In genomic region chr7:77112719-77113306, GRCh38 we compare ENCODE assay signal across 8 cellular contexts. TPM values are rescaled to one million over a fixed set of nuclear protein-coding genes. Genes with fewer than 3 reads are reported as not detected.
A peak's percentile ranks its signal among the peaks of the same experiment; 100 is the strongest.
DNase-seq lines count a peak whose midpoint lies in the region; ATAC-seq, FAIRE-seq and TF ChIP-seq lines count a peak whose summit lies in the region.
"Not testable (repeated sequence)": the region's sequence is repeated elsewhere in the genome, so short reads cannot be mapped to it uniquely, and the experiment has no call there.

No MANE protein-coding gene starts in this region.

- not testable (repeated sequence) for H3K27me3 Mint-ChIP-seq in T-helper 17 cell; immature natural killer cell (ENCODE audit: low read depth in 3 of 3); neural progenitor cell (ENCODE audit: insufficient read depth, low read depth)

- not testable (repeated sequence) for H3K23me2 ChIP-seq in H1 (ENCODE audit: low read depth, low read length)

- not testable (repeated sequence) for H3K23ac ChIP-seq in H1 (ENCODE audit: insufficient read length)

- not testable (repeated sequence) for H3K4me3 Mint-ChIP-seq in T-helper 17 cell, immature natural killer cell, neural progenitor cell

- DNase-seq in DMS79 treated with DMSO at 0.1 percent for 48 hours (lab: John Stamatoyannopoulos, UW) (peak; percentile 9), KBM-7 (peak; percentile 45), NCI-H2196 (lab: John Stamatoyannopoulos, UW; ENCODE audit: unreplicated experiment) (peak; percentile 6), immature natural killer cell (peak in 2 of 3 donors; percentile 19 to 29)
- DNase-seq in T-helper 17 cell; H1 (ENCODE audit: low read depth in 1 of 2, low spot score in 2 of 2); neural progenitor cell (ENCODE audit: low spot score): not testable (repeated sequence)

- H2AFZ ChIP-seq in H1 (ENCODE audit: low read length); neural progenitor cell (replicated peaks): not testable (repeated sequence)

- POLR2A ChIA-PET in H1 (lab: Charles Lee; ENCODE audit: partially characterized antibody) = not testable (repeated sequence)

- not testable (repeated sequence) for TF ChIP-seq POLR2A in H1 (IDR thresholded peaks at IDR 0.05; ENCODE audit: control extremely low read depth in 1 of 2, low read depth in 2 of 2, low read length in 2 of 2)

- H3K79me2 ChIP-seq in H1 (ENCODE audit: control insufficient read depth in 1 of 2, insufficient read depth in 2 of 2, low read length in 2 of 2); neural progenitor cell (ENCODE audit: low read depth): not testable (repeated sequence)

- not testable (repeated sequence) for H3K36me3 Mint-ChIP-seq in T-helper 17 cell (ENCODE audit: low read depth); immature natural killer cell; neural progenitor cell

- H3K27ac Mint-ChIP-seq in T-helper 17 cell, immature natural killer cell, neural progenitor cell: not testable (repeated sequence)

- not testable (repeated sequence) for H3F3A ChIP-seq in neural progenitor cell (ENCODE audit: low read depth)

- TF ChIP-seq EP300 in H1 (IDR thresholded peaks at IDR 0.05; ENCODE audit: borderline replicate concordance in 1 of 2, low read depth in 2 of 2, low read length in 2 of 2) = not testable (repeated sequence)

- not testable (repeated sequence) for H3K9me3 ChIP-seq in T-helper 17 cell (ENCODE audit: control insufficient read depth, low read length, poor library complexity, severe bottlenecking); H1 (ENCODE audit: insufficient read depth in 2 of 2, low read depth in 1 of 2, low read length in 1 of 2); neural progenitor cell (ENCODE audit: low read depth)

- not testable (repeated sequence) for H4K8ac ChIP-seq in H1 (ENCODE audit: extremely low read depth, insufficient read depth, low read length)

- not testable (repeated sequence) for H3K4me2 ChIP-seq in H1 (ENCODE audit: insufficient read depth in 1 of 2, low read depth in 2 of 2, low read length in 2 of 2); neural progenitor cell

- H2BK15ac ChIP-seq in H1 (ENCODE audit: low read length) = not testable (repeated sequence)

- not testable (repeated sequence) for H3K27me3 ChIP-seq in H1 (replicated peaks in 1 of 4; ENCODE audit: control insufficient read depth in 3 of 4, extremely low read depth in 1 of 4, insufficient read depth in 3 of 4, low read length in 3 of 4); neural progenitor cell

- not testable (repeated sequence) for H4K20me1 ChIP-seq in H1 (replicated peaks in 1 of 2; ENCODE audit: control insufficient read depth in 1 of 2, insufficient read depth in 2 of 2, low read length in 2 of 2); neural progenitor cell (ENCODE audit: low read depth)

- H3K27ac ChIP-seq in 22Rv1; H1 (ENCODE audit: low read depth, low read length); neural progenitor cell: not testable (repeated sequence)

- H2BK20ac ChIP-seq in H1 (ENCODE audit: low read length) = not testable (repeated sequence)

- in situ Hi-C loops in KBM-7 (cut with MboI; ENCODE audit: low pct_unique_long_range_greater_than_20kb, low sequenced_read_pairs) = not testable (repeated sequence)

- not testable (repeated sequence) for H3K79me1 ChIP-seq in H1 (ENCODE audit: low read depth, low read length)

- 72% methylated on average over 2 of the region's 2 CpGs; no CpG with 5 or more reads in 1 of the 2 experiments for WGBS in H1 (ENCODE audit: extremely low coverage in 1 of 2, insufficient coverage in 1 of 2, insufficient read length in 1 of 2, insufficient replicate concordance in 2 of 2, low coverage in 1 of 2, low lambda C conversion rate in 2 of 2, missing lambda C conversion rate in 1 of 2), 2 experiments

- H3K4me3 ChIP-seq in H1 (ENCODE audit: extremely low read depth in 1 of 4, insufficient read depth in 2 of 4, low read depth in 3 of 4, low read length in 4 of 4); neural progenitor cell: not testable (repeated sequence)

- H2BK12ac ChIP-seq in H1 (ENCODE audit: low read depth, low read length) = not testable (repeated sequence)

- H2AK5ac ChIP-seq in H1 (ENCODE audit: low read depth, low read length) = not testable (repeated sequence)

- TF ChIP-seq CTCF in 22Rv1 (IDR thresholded peaks at IDR 0.05) (peak; percentile 35), neural progenitor cell (IDR thresholded peaks at IDR 0.05) (peak; percentile 51)
- TF ChIP-seq CTCF in H1 (IDR thresholded peaks at IDR 0.05; ENCODE audit: control extremely low read depth in 1 of 3, insufficient read depth in 1 of 3, low read depth in 1 of 3, low read length in 3 of 3) = not testable (repeated sequence)

- H3K4me1 ChIP-seq in H1 (replicated peaks in 1 of 4; ENCODE audit: control insufficient read depth in 3 of 4, insufficient read depth in 4 of 4, low read length in 3 of 4); neural progenitor cell: not testable (repeated sequence)

- not testable (repeated sequence) for H3K9ac ChIP-seq in H1 (replicated peaks in 1 of 4; ENCODE audit: extremely low read depth in 1 of 4, low read depth in 3 of 4, low read length in 3 of 4); neural progenitor cell

- H3K14ac ChIP-seq in H1 (ENCODE audit: insufficient read length) = not testable (repeated sequence)

- H4K91ac ChIP-seq in H1 (replicated peaks; ENCODE audit: insufficient read length, low read length) = not testable (repeated sequence)

- ATAC-seq in T-helper 17 cell = peak; percentile 53

- H3K4ac ChIP-seq in H1 (replicated peaks; ENCODE audit: insufficient read length, low read depth, low read length) = not testable (repeated sequence)

- not testable (repeated sequence) for H3K18ac ChIP-seq in H1 (ENCODE audit: extremely low read depth, low read length)

- peak in 1 of 2 experiments; percentile 31; a peak in 2 of 4 replicates for TF ChIP-seq RAD21 in H1 (IDR thresholded peaks at IDR 0.05 in 1 of 2, conservative IDR thresholded peaks at IDR 0.05 in 1 of 2; ENCODE audit: low read depth in 2 of 2, low read length in 2 of 2)

- not testable (repeated sequence) for H3K36me3 ChIP-seq in H1 (ENCODE audit: control insufficient read depth in 2 of 4, insufficient read depth in 4 of 4, low read length in 3 of 4); neural progenitor cell

- H2BK120ac ChIP-seq in H1 (replicated peaks; ENCODE audit: low read depth, low read length) = not testable (repeated sequence)

- H3K4me1 Mint-ChIP-seq in T-helper 17 cell, immature natural killer cell, neural progenitor cell: not testable (repeated sequence)

- H3K56ac ChIP-seq in H1 (replicated peaks; ENCODE audit: insufficient read length, low read depth, low read length) = not testable (repeated sequence)

- not testable (repeated sequence) for H4K5ac ChIP-seq in H1 (ENCODE audit: insufficient read length, low read depth, low read length)

- CTCF ChIA-PET in H1 (lab: Charles Lee; ENCODE audit: partially characterized antibody) = interaction anchor here (0.6 kb wide), 1 partner anchor 9 kb away, joined by 4 read pairs; no protein-coding TSS in a partner anchor

- H2BK5ac ChIP-seq in H1 (ENCODE audit: low read depth, low read length) = not testable (repeated sequence)

- not testable (repeated sequence) for H3K9me3 Mint-ChIP-seq in immature natural killer cell, neural progenitor cell

- peak; percentile 83 for FAIRE-seq in H1 (lab: Jason Lieb, UNC)

RNA-seq across cellular contexts. Expression of gene CCDC146, which starts 9.6 kb away (rescaled TPM):
- 10 to 100 TPM in 1 of 2 donors, 1 to 10 TPM in 1; 8.5 to 14.7 TPM for total RNA-seq in T-helper 17 cell
- 0.63 and 2.4 TPM in 2 replicates for total RNA-seq in H1 (2021; fragmentation: NEBNext Ultra II Directional; extraction: Animal tissue kit (Norgen Biotek cat#: 25700))
- polyA plus RNA-seq in H1 (2011; rRNA removed) = 0.35 and 0.88 TPM in 2 replicates
- 0.98 TPM for polyA plus RNA-seq in H1 (2011; cell fraction: cytosol; rRNA removed)
- 1.6 TPM for polyA plus RNA-seq in H1 (2011; cell fraction: nucleus; rRNA removed)
- polyA plus RNA-seq in H1 (2012, experiment 1 of 2) = 0.66 to 1.3 TPM (median 0.77 TPM) in 4 replicates
- not detected for polyA plus RNA-seq in H1 (2012, experiment 2 of 2)
- 1.5 TPM for polyA plus RNA-seq in H1 (2013, experiment 1 of 2)
- polyA plus RNA-seq in H1 (2013, experiment 2 of 2) = 1.1 TPM
- 0.41 TPM in 1 of 2 replicates, not detected in the other for polyA minus RNA-seq in H1 (2011; rRNA and poly(A)+ RNA removed)
- polyA minus RNA-seq in H1 (2011; cell fraction: cytosol; rRNA and poly(A)+ RNA removed) = not detected
- 2.8 TPM for polyA minus RNA-seq in H1 (2011; cell fraction: nucleus; rRNA and poly(A)+ RNA removed)
- 1 to 10 TPM in 2 of 3 donors, under 1 TPM in 1; 0.88 to 2.7 (median 1.7) TPM for polyA plus RNA-seq in immature natural killer cell
- 2.1 and 6.1 TPM in 2 replicates for total RNA-seq in neural progenitor cell (ENCODE audit: low replicate concordance)

RNA-seq across cellular contexts. Expression of gene SPDYE18, which starts 50.5 kb away (rescaled TPM):
- total RNA-seq in T-helper 17 cell = 1 to 10 TPM in 1 of 2 donors, under 1 TPM in 1; 0.60 to 1.6 TPM
- not detected in 2 replicates for total RNA-seq in H1 (2021; fragmentation: NEBNext Ultra II Directional; extraction: Animal tissue kit (Norgen Biotek cat#: 25700))
- polyA plus RNA-seq in H1 (2011; rRNA removed) = not detected in 2 replicates
- polyA plus RNA-seq in H1 (2011; cell fraction: cytosol; rRNA removed) = 0.08 TPM
- 0.43 TPM for polyA plus RNA-seq in H1 (2011; cell fraction: nucleus; rRNA removed)
- not detected in 4 replicates for polyA plus RNA-seq in H1 (2012, experiment 1 of 2)
- polyA plus RNA-seq in H1 (2012, experiment 2 of 2) = not detected
- polyA plus RNA-seq in H1 (2013, experiment 1 of 2) = not detected
- polyA plus RNA-seq in H1 (2013, experiment 2 of 2) = not detected
- polyA minus RNA-seq in H1 (2011; rRNA and poly(A)+ RNA removed) = not detected in 2 replicates
- not detected for polyA minus RNA-seq in H1 (2011; cell fraction: cytosol; rRNA and poly(A)+ RNA removed)
- polyA minus RNA-seq in H1 (2011; cell fraction: nucleus; rRNA and poly(A)+ RNA removed) = not detected
- not detected for polyA plus RNA-seq in immature natural killer cell
- total RNA-seq in neural progenitor cell (ENCODE audit: low replicate concordance) = 0.19 TPM in 1 of 2 replicates, not detected in the other
